8 cellular contexts compared by ENCODE assay signal in the genomic region with DNA sequence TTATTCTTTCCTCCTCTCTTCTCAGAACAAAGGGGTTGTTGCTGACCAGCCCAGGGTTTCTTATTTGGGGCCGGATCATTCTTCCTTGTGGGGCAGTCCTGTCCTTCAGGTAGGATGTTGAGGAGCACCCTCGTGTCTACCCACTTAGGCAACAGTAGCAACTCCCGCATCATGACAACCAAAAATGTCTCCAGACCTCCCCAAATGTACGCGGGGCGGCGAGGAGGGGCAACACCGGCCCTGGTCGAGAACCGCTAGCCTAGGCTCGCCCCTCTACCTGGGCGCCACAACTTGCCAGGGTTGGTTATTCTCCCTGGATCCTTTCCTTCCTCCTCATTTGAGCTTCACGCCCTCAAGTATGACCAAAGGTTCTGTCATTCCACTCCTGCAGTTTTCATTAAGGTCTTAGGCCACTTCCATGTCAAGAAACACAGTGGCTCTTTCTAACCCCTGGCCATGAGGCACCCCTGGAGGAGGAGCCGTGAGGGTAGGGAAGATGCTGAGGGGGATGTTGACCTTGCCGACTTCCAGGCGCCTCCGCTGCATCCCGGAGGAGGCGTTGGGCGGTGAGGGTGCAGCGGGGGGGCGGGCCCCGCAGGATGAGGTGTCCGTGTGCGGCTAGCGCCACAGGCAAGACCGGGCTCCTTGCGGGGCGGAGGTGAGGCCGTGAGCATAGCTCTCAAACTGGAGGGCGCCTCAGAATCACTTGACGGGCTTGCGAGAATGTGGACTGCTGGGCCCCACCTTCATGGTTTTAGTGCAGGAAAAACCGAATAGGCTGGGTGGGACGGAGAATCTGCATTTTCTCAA. TPM values are rescaled to one million over a fixed set of nuclear protein-coding genes. Genes with fewer than 3 reads are reported as not detected.
DNase-seq lines count a peak whose midpoint lies in the region; ATAC-seq and TF ChIP-seq lines count a peak whose summit lies in the region.

No MANE protein-coding gene starts in this region.

- peak overlapping the region; percentile 78 for H3K9ac ChIP-seq in ES-I3 (ENCODE audit: low read depth, low read length)

- peaks cover 6% of the 10 kb centered on the region for H3K4me1 Mint-ChIP-seq in MCF 10A (ENCODE audit: insufficient read depth, unreplicated experiment)
- H3K4me1 Mint-ChIP-seq in stimulated activated memory B cell treated with anti-CD40 and anti-IgM and Interleukin-4, amounts not matched to agents 10 μg/mL and 1 μg/mL and 100 μg/mL, for 72 hours = peaks cover 12% of the 10 kb centered on the region

- H3K4me3 Mint-ChIP-seq in MCF 10A (ENCODE audit: unreplicated experiment) = peak overlapping the region; percentile 87
- peak overlapping the region; percentile 93 for H3K4me3 Mint-ChIP-seq in stimulated activated memory B cell treated with anti-CD40 and anti-IgM and Interleukin-4, amounts not matched to agents 10 μg/mL and 1 μg/mL and 100 μg/mL, for 72 hours

- no peaks in the 10 kb centered on the region for H3K4me1 ChIP-seq in ES-I3 (ENCODE audit: insufficient read depth, low read length)

- H3K36me3 Mint-ChIP-seq in MCF 10A (ENCODE audit: insufficient read depth, unreplicated experiment) = no peaks in the 10 kb centered on the region
- no peaks in the 10 kb centered on the region for H3K36me3 Mint-ChIP-seq in stimulated activated memory B cell treated with anti-CD40 and anti-IgM and Interleukin-4, amounts not matched to agents 10 μg/mL and 1 μg/mL and 100 μg/mL, for 72 hours

- POLR2A ChIA-PET in MCF 10A (lab: Yijun Ruan, JAX) = interaction anchor here (1.3 to 1.4 kb wide), 2 partner anchors 15 to 55 kb away, joined by 4 to 6 read pairs; no protein-coding TSS in a partner anchor

- H3K27ac Mint-ChIP-seq in MCF 10A (ENCODE audit: low read depth, unreplicated experiment) = no peak overlapping the region
- peak overlapping the region; percentile 69 for H3K27ac Mint-ChIP-seq in stimulated activated memory B cell treated with anti-CD40 and anti-IgM and Interleukin-4, amounts not matched to agents 10 μg/mL and 1 μg/mL and 100 μg/mL, for 72 hours

- TF ChIP-seq CTCF in MCF 10A (IDR thresholded peaks at IDR 0.05; ENCODE audit: unreplicated experiment) (no peak), kidney epithelial cell (IDR thresholded peaks at IDR 0.05; ENCODE audit: insufficient read depth, low read length, poor library complexity, severe bottlenecking) (no peak)

- intact Hi-C loops in MCF 10A (cut with micrococcal nuclease) = loop anchor here (1.0 to 5.0 kb wide), 3 partner anchors 16 to 108 kb away; no protein-coding TSS in a partner anchor

- DNase-seq in NCI-H146 treated with DMSO at 0.1 percent for 48 hours (lab: John Stamatoyannopoulos, UW; ENCODE audit: unreplicated experiment) = peak; percentile 21
- DNase-seq in MCF 10A (ENCODE audit: unreplicated experiment) = no peak
- DNase-seq in kidney epithelial cell (ENCODE audit: low read depth) = no peak
- DNase-seq in NCI-H2029 (lab: John Stamatoyannopoulos, UW) = no peak
- no peak for DNase-seq in NCI-H446 treated with DMSO at 0.1 percent for 48 hours (lab: John Stamatoyannopoulos, UW)

- H3K36me3 ChIP-seq in ES-I3 (ENCODE audit: insufficient read depth, low read length) (no peaks in the 10 kb centered on the region), kidney epithelial cell (ENCODE audit: control insufficient read depth, insufficient read depth, low read length) (no peaks in the 10 kb centered on the region)

- ATAC-seq in GM21576 (IDR thresholded peaks at IDR 0.05; ENCODE audit: unreplicated experiment) = peak; percentile 10
- ATAC-seq in stimulated activated memory B cell treated with anti-CD40 and anti-IgM and Interleukin-4, amounts not matched to agents 10 μg/mL and 1 μg/mL and 100 μg/mL, for 72 hours = peak; percentile 55

- H3K9me3 Mint-ChIP-seq in MCF 10A (ENCODE audit: unreplicated experiment) = no peaks in the 10 kb centered on the region
- H3K9me3 Mint-ChIP-seq in stimulated activated memory B cell treated with anti-CD40 and anti-IgM and Interleukin-4, amounts not matched to agents 10 μg/mL and 1 μg/mL and 100 μg/mL, for 72 hours = no peaks in the 10 kb centered on the region

- BruUV-seq in MCF 10A (replicated peaks; lab: Mats Ljungman, UMichigan) = no TSS peak

- H3K27me3 Mint-ChIP-seq in MCF 10A (ENCODE audit: insufficient read depth, unreplicated experiment) = peaks cover 69% of the 10 kb centered on the region
- H3K27me3 Mint-ChIP-seq in stimulated activated memory B cell treated with anti-CD40 and anti-IgM and Interleukin-4, amounts not matched to agents 10 μg/mL and 1 μg/mL and 100 μg/mL, for 72 hours = peaks cover 54% of the 10 kb centered on the region

- peak overlapping the region; percentile 50 for H3K4me3 ChIP-seq in kidney epithelial cell (ENCODE audit: low read depth, low read length)

- CTCF ChIA-PET in MCF 10A (lab: Yijun Ruan, JAX) = interaction anchor here (0.6 to 5.3 kb wide), 22 partner anchors 8 to 307 kb away, joined by 3 to 40 read pairs (median 4); no protein-coding TSS in a partner anchor

- peaks cover 20% of the 10 kb centered on the region for H3K27me3 ChIP-seq in kidney epithelial cell (ENCODE audit: control insufficient read depth, insufficient read depth, low read length)

- no peaks in the 10 kb centered on the region for H3K9me3 ChIP-seq in ES-I3 (ENCODE audit: control insufficient read depth, insufficient read depth, low read length)

RNA-seq across cellular contexts. Expression of a gene that starts 0.7 kb away (rescaled TPM):
- total RNA-seq in MCF 10A (2022) (48.7 and 55.3 TPM in 2 replicates), kidney epithelial cell (62.3 and 64.6 TPM in 2 replicates)

RNA-seq across cellular contexts. Expression of a gene that starts 30.8 kb away (rescaled TPM):
- total RNA-seq in MCF 10A (2022) = 33.7 and 34.1 TPM in 2 replicates
- total RNA-seq in kidney epithelial cell = 14.9 and 18.1 TPM in 2 replicates
